ENCODE assay signal across 19 cellular contexts in genomic region chr18:76457475-76457874, GRCh38. TPM values are rescaled to one million over a fixed set of nuclear protein-coding genes. Genes with fewer than 3 reads are reported as not detected.
DNase-seq lines count a peak whose midpoint lies in the region; ATAC-seq and TF ChIP-seq lines count a peak whose summit lies in the region.
"Had no signal": no experiment of that assay in that cellular context is flagged by ENCODE, and none has a peak within 500 bp of the region (broad histone marks: within the 10 kb centered on the region; RNA-seq: fewer than 3 reads in every experiment).

No MANE protein-coding gene starts in this region.

- H3K27me3 Mint-ChIP-seq in activated CD8-positive, alpha-beta memory T cell treated with anti-CD3 and anti-CD28 coated beads, Interleukin-2, amount 10 ng/mL, durations not matched to agents 7 days and 5 days, result peaks cover 20% of the 10 kb centered on the region
- H3K27me3 Mint-ChIP-seq: T-helper 17 cell had no signal

- no peaks in the 10 kb centered on the region for H3K36me3 Mint-ChIP-seq in activated CD8-positive, alpha-beta memory T cell treated with anti-CD3 and anti-CD28 coated beads, Interleukin-2, amount 10 ng/mL, durations not matched to agents 7 days and 5 days

- ATAC-seq in activated CD8-positive, alpha-beta memory T cell treated with anti-CD3 and anti-CD28 coated beads, Interleukin-2, amount 10 ng/mL, durations not matched to agents 7 days and 5 days, result no peak
- no peak for ATAC-seq in GM18505 (IDR thresholded peaks at IDR 0.05; ENCODE audit: unreplicated experiment)
- ATAC-seq: left lung; stimulated activated naive CD8-positive, alpha-beta T cell treated with anti-CD3 and anti-CD28 coated beads, Interleukin-15, Interleukin-2, amounts not matched to agents 100 U/mL and 50 U/mL, for 24 hours; T-helper 17 cell; WTC11 had no signal

- peak; percentile 35 for DNase-seq in activated CD8-positive, alpha-beta memory T cell treated with anti-CD3 and anti-CD28 coated beads for 24 hours
- no peak for DNase-seq in activated CD8-positive, alpha-beta memory T cell treated with anti-CD3 and anti-CD28 coated beads, Interleukin-2, amount 10 ng/mL, durations not matched to agents 7 days and 5 days
- DNase-seq in astrocyte of the hippocampus (ENCODE audit: low read depth, low spot score) (peak; percentile 62), NCI-H345 (lab: John Stamatoyannopoulos, UW) (no peak)
- peak; percentile 13 for DNase-seq in stimulated activated CD8-positive, alpha-beta memory T cell treated with anti-CD3 and anti-CD28 coated beads, Interleukin-4, amount 100 ng/mL, for 48 hours
- DNase-seq in stimulated activated CD4-positive, alpha-beta T cell treated with anti-CD3 and anti-CD28 coated beads, Interleukin-2, amount 100 ng/mL, for 24 hours, result no peak
- DNase-seq: 8988T; activated effector memory CD4-positive, alpha-beta T cell treated with Interleukin-2 at 50 U/mL for 16 hours; amniotic stem cell; NCI-H2029; NCI-H510A; stimulated activated naive CD8-positive, alpha-beta T cell treated with anti-CD3 and anti-CD28 coated beads, Interleukin-15, Interleukin-2, amounts not matched to agents 100 U/mL and 50 U/mL, for 24 hours; T-helper 17 cell; trophoblast cell had no signal

- no peak overlapping the region for H3K4me3 Mint-ChIP-seq in activated CD8-positive, alpha-beta memory T cell treated with anti-CD3 and anti-CD28 coated beads, Interleukin-2, amount 10 ng/mL, durations not matched to agents 7 days and 5 days
- H3K4me3 Mint-ChIP-seq: CD14-positive monocyte, T-helper 17 cell, WTC11 had no signal

- peaks cover 41% of the 10 kb centered on the region for H3K36me3 ChIP-seq in mesodermal cell (ENCODE audit: control insufficient read depth, insufficient read depth, low read length)

- H3K9me3 Mint-ChIP-seq in activated CD8-positive, alpha-beta memory T cell treated with anti-CD3 and anti-CD28 coated beads, Interleukin-2, amount 10 ng/mL, durations not matched to agents 7 days and 5 days (ENCODE audit: low read depth), result no peaks in the 10 kb centered on the region
- H3K9me3 Mint-ChIP-seq: CD14-positive monocyte, WTC11 had no signal

- 92 to 96% methylated on average over 6 to 8 of the region's 9 CpGs for WGBS in mesodermal cell (ENCODE audit: insufficient coverage in 2 of 2), 2 experiments

- H3K4me1 ChIP-seq in mesodermal cell (ENCODE audit: control insufficient read depth, insufficient read depth, low read length, poor library complexity, severe bottlenecking), result peaks cover 80% of the 10 kb centered on the region

- no peak overlapping the region for H3K27ac Mint-ChIP-seq in activated CD8-positive, alpha-beta memory T cell treated with anti-CD3 and anti-CD28 coated beads, Interleukin-2, amount 10 ng/mL, durations not matched to agents 7 days and 5 days
- H3K27ac Mint-ChIP-seq: T-helper 17 cell had no signal

- H3K9me3 ChIP-seq in mesodermal cell (ENCODE audit: control insufficient read depth, low read length), result no peaks in the 10 kb centered on the region
- H3K9me3 ChIP-seq: left lung had no signal

- TF ChIP-seq POLR2A in GM18505 (IDR thresholded peaks at IDR 0.05; ENCODE audit: borderline replicate concordance, extremely low read depth, insufficient read depth, insufficient read length), result no peak

- H3K27ac ChIP-seq in mesodermal cell (ENCODE audit: low read depth, low read length, severe bottlenecking), result peak overlapping the region; percentile 74
- H3K27ac ChIP-seq: left lung had no signal

- H3K4me1 Mint-ChIP-seq in activated CD8-positive, alpha-beta memory T cell treated with anti-CD3 and anti-CD28 coated beads, Interleukin-2, amount 10 ng/mL, durations not matched to agents 7 days and 5 days, result no peaks in the 10 kb centered on the region

- H3K4me3 ChIP-seq in mesodermal cell (ENCODE audit: extremely low read depth, insufficient read depth, low read length, poor library complexity, severe bottlenecking), result no peak overlapping the region
- H3K4me3 ChIP-seq: left lung had no signal

- CTCF ChIA-PET in activated CD8-positive, alpha-beta memory T cell treated with anti-CD3 and anti-CD28 coated beads, Interleukin-2, amount 10 ng/mL, durations not matched to agents 7 days and 5 days (lab: Charles Lee), result no interaction called here

RNA-seq across cellular contexts. Expression of gene ZNF516, which starts 37.6 kb away (rescaled TPM):
- 1 to 10 TPM; 1.5 to 2.0 TPM for total RNA-seq in activated CD8-positive, alpha-beta memory T cell treated with anti-CD3 and anti-CD28 coated beads, Interleukin-2, amount 10 ng/mL, durations not matched to agents 7 days and 5 days
- 56.5 TPM for polyA plus RNA-seq in mesodermal cell (2013, experiment 1 of 2)
- 65.2 TPM for polyA plus RNA-seq in mesodermal cell (2013, experiment 2 of 2)

Comparison
In these comparisons a context has a peak if more than half of its experiments do, and no peak if none do; other contexts are left out.
1. DNase-seq: peak in activated CD8-positive, alpha-beta memory T cell treated with anti-CD3 and anti-CD28 coated beads for 24 hours (single experiment), astrocyte of the hippocampus (single experiment) and stimulated activated CD8-positive, alpha-beta memory T cell treated with anti-CD3 and anti-CD28 coated beads, Interleukin-4, amount 100 ng/mL, for 48 hours (single experiment); none in activated CD8-positive, alpha-beta memory T cell treated with anti-CD3 and anti-CD28 coated beads, Interleukin-2, amount 10 ng/mL, durations not matched to agents 7 days and 5 days (single experiment), stimulated activated CD4-positive, alpha-beta T cell treated with anti-CD3 and anti-CD28 coated beads, Interleukin-2, amount 100 ng/mL, for 24 hours (0 of 2) and NCI-H345 (single experiment).